8 cellular contexts compared by ENCODE assay signal in genomic region chr10:3068968-3069737, GRCh38. TPM values are rescaled to one million over a fixed set of nuclear protein-coding genes. Genes with fewer than 3 reads are reported as not detected.
DNase-seq lines count a peak whose midpoint lies in the region; ATAC-seq and TF ChIP-seq lines count a peak whose summit lies in the region.

No MANE protein-coding gene starts in this region.

- H3K4me3 ChIP-seq in SK-N-MC (peak overlapping the region; percentile 82), choroid plexus epithelial cell (ENCODE audit: low read depth, low read length) (peak overlapping the region; percentile 79), thymus (ENCODE audit: low read length) (peak overlapping the region; percentile 75)

- no peak for DNase-seq in Right ventricle myocardium inferior (ENCODE audit: missing footprints)
- no peak for DNase-seq in cardiac septum (ENCODE audit: low spot score)
- no peak for DNase-seq in SK-N-MC (ENCODE audit: low read depth, low spot score)
- no peak for DNase-seq in choroid plexus epithelial cell (ENCODE audit: low read depth)
- DNase-seq in memory B cell (ENCODE audit: low spot score in 2 of 2): no peak
- no peak for DNase-seq in ACHN

- H3K4me3 Mint-ChIP-seq in memory B cell: peak overlapping the region; percentile 90

- H3K36me3 Mint-ChIP-seq in memory B cell: peaks cover 4% of the 10 kb centered on the region

- intact Hi-C loops in Right ventricle myocardium inferior (cut with DNase I) (loop anchor here (5.0 kb wide), 2 partner anchors 38 to 53 kb away; no protein-coding TSS in a partner anchor), cardiac septum (cut with DNase I) (no loop called here)

- in situ Hi-C loops in ACHN (cut with HindIII; ENCODE audit: low pct_ligation_motif_present, low pct_unique_long_range_greater_than_20kb, low sequenced_read_pairs): no loop called here

- peak overlapping the region; percentile 31; the same call in 1 of the 2 replicates for H3K27ac ChIP-seq in SK-N-MC
- no peak overlapping the region for H3K27ac ChIP-seq in thymus (ENCODE audit: low read depth)

- peak overlapping the region; percentile 81 for H3K9ac ChIP-seq in SK-N-MC (ENCODE audit: insufficient read length)

- H3K9me3 ChIP-seq in SK-N-MC (ENCODE audit: low read depth, low read length) (no peaks in the 10 kb centered on the region), thymus (ENCODE audit: control insufficient read depth) (no peaks in the 10 kb centered on the region)

- H3K4me1 ChIP-seq in thymus (ENCODE audit: control insufficient read depth, insufficient read depth, low read length): no peaks in the 10 kb centered on the region

- H3K36me3 ChIP-seq in SK-N-MC (ENCODE audit: insufficient read depth, low read length): peaks cover 26% of the 10 kb centered on the region
- H3K36me3 ChIP-seq in thymus (ENCODE audit: control insufficient read depth, insufficient read depth): peaks cover 7% of the 10 kb centered on the region

- H3K27me3 Mint-ChIP-seq in memory B cell: no peaks in the 10 kb centered on the region

- 20% methylated on average over 57 of the region's 57 CpGs for WGBS in thymus

- peaks cover 18% of the 10 kb centered on the region for H3K27me3 ChIP-seq in thymus (ENCODE audit: control insufficient read depth, insufficient read depth)

- ATAC-seq in Right ventricle myocardium inferior: peak; percentile 7
- peak; percentile 38 for ATAC-seq in HG02798 (IDR thresholded peaks at IDR 0.05; ENCODE audit: poor library complexity, unreplicated experiment)
- peak; percentile 40 for ATAC-seq in memory B cell (ENCODE audit: low read depth)

- H3K4me1 Mint-ChIP-seq in memory B cell: peaks cover 11% of the 10 kb centered on the region

- H3K27ac Mint-ChIP-seq in memory B cell: no peak overlapping the region

- H3K9me3 Mint-ChIP-seq in memory B cell: no peaks in the 10 kb centered on the region

- no peak for TF ChIP-seq CTCF in choroid plexus epithelial cell (conservative IDR thresholded peaks at IDR 0.05; ENCODE audit: low read depth, low read length)

RNA-seq across cellular contexts. Expression of gene PFKP, which starts 1.8 kb away (rescaled TPM):
- 181 TPM for total RNA-seq in Right ventricle myocardium inferior
- 215 TPM for total RNA-seq in cardiac septum
- polyA plus RNA-seq in thymus: 118 TPM
